Comparison of ENCODE assay signal across 2 cellular contexts in genomic region chr17:79833744-79834574, GRCh38.
A peak's percentile ranks its signal among the peaks of the same experiment; 100 is the strongest.
TF ChIP-seq lines count a peak whose summit lies in the region.

No MANE protein-coding gene starts in this region.

TF ChIP-seq in K562, 482 proteins besides CTCF, POLR2A, EP300 and RAD21 (continued from another document and continues in another):
- TF ChIP-seq PATZ1 (CRISPR knock-in tag; IDR thresholded peaks at IDR 0.05; ENCODE audit: borderline replicate concordance) (no peak), ATF1 (CRISPR knock-in tag; IDR thresholded peaks at IDR 0.05) (no peak), ATF1 (tag; IDR thresholded peaks at IDR 0.05) (peak; percentile 70), UBTF (IDR thresholded peaks at IDR 0.05; ENCODE audit: borderline replicate concordance in 1 of 2, low read depth in 2 of 2, low read length in 2 of 2) (peak; percentile 5 to 85; a peak in 2 of 4 replicates), HNRNPL (IDR thresholded peaks at IDR 0.05; ENCODE audit: low read depth, low read length) (0 out of 2 replicates have a peak, but pooled peaks have one; percentile 13), KAT7 (CRISPR knock-in tag; IDR thresholded peaks at IDR 0.05; ENCODE audit: borderline replicate concordance) (peak; percentile 81; the same call in 1 of the 2 replicates), ETV5 (CRISPR knock-in tag; IDR thresholded peaks at IDR 0.05; ENCODE audit: low read depth) (peak; percentile 64; the same call in 1 of the 2 replicates), CCNT2 (IDR thresholded peaks at IDR 0.05; ENCODE audit: borderline replicate concordance, extremely low read depth, insufficient read length, low read depth, low read length) (peak; percentile 36)

TF ChIP-seq in HepG2, 621 proteins besides CTCF, POLR2A, EP300 and RAD21 (continued from another document):
- TF ChIP-seq KLF13 (CRISPR knock-in tag; IDR thresholded peaks at IDR 0.05) (no peak), NFRKB (IDR thresholded peaks at IDR 0.05) (no peak), AGO2 (optimal IDR thresholded peaks at IDR 0.05; ENCODE audit: low read depth, low read length) (peak; percentile 91)
- TF ChIP-seq, protein P1, sequence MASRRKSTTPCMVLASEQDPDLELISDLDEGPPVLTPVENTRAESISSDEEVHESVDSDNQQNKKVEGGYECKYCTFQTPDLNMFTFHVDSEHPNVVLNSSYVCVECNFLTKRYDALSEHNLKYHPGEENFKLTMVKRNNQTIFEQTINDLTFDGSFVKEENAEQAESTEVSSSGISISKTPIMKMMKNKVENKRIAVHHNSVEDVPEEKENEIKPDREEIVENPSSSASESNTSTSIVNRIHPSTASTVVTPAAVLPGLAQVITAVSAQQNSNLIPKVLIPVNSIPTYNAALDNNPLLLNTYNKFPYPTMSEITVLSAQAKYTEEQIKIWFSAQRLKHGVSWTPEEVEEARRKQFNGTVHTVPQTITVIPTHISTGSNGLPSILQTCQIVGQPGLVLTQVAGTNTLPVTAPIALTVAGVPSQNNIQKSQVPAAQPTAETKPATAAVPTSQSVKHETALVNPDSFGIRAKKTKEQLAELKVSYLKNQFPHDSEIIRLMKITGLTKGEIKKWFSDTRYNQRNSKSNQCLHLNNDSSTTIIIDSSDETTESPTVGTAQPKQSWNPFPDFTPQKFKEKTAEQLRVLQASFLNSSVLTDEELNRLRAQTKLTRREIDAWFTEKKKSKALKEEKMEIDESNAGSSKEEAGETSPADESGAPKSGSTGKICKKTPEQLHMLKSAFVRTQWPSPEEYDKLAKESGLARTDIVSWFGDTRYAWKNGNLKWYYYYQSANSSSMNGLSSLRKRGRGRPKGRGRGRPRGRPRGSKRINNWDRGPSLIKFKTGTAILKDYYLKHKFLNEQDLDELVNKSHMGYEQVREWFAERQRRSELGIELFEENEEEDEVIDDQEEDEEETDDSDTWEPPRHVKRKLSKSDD (CRISPR knock-in tag; IDR thresholded peaks at IDR 0.05; ENCODE audit: low read depth) = peak; percentile 30; the same call in 1 of the 2 replicates
